Comparison of ENCODE assay signal across 15 cellular contexts in the genomic region with DNA sequence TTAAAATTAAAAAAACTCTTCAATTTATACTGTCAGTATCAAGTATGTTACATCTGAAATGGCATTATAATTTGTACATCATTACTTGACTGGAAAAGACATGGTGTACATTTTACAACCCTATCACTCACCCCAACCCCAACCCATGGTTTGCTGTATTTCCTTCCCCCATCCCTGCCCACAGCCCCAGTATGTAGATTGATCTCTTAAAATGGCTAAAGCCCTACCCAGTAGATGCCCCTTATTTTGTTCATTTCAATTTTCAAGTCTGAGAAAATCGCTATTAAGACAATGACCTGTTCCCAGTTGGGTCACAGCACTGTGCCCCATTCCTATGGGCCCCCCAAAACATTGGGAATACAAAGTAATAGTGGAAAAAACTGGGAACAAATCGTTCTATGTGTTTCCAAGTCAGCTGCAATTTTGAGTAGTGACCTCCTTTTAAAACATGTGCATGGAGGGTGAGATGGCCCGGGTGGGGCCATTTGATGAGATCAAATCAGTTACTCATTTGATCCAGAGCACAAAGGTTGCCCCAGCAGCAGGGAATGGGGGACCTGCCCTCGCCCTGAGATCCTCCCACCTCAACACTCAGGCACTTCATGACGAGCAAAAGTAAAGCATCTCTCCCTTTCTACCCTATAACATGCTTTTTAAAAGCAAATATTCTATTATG. TPM values are rescaled to one million over a fixed set of nuclear protein-coding genes. Genes with fewer than 3 reads are reported as not detected.
DNase-seq lines count a peak whose midpoint lies in the region; ATAC-seq and TF ChIP-seq lines count a peak whose summit lies in the region.
"Had no signal": no experiment of that assay in that cellular context is flagged by ENCODE, and none has a peak within 500 bp of the region (broad histone marks: within the 10 kb centered on the region; RNA-seq: fewer than 3 reads in every experiment).

No MANE protein-coding gene starts in this region.

- peaks cover 85% of the 10 kb centered on the region for H3K4me1 Mint-ChIP-seq in GM23338
- peaks cover 90% of the 10 kb centered on the region for H3K4me1 Mint-ChIP-seq in activated CD4-positive, alpha-beta memory T cell treated with anti-CD3 and anti-CD28 coated beads, Interleukin-2, amount 10 ng/mL, durations not matched to agents 7 days and 5 days

- DNase-seq in GM23338 (ENCODE audit: low spot score): no peak
- no peak for DNase-seq in activated CD4-positive, alpha-beta memory T cell treated with anti-CD3 and anti-CD28 coated beads, Interleukin-2, amount 10 ng/mL, durations not matched to agents 7 days and 5 days
- peak in 1 of 3 donors; percentile 50 for DNase-seq in mucosa of descending colon
- no peak for DNase-seq in NCI-H1417 (lab: John Stamatoyannopoulos, UW)
- DNase-seq in left lung: no peak
- no peak for DNase-seq in body of pancreas
- no peak for DNase-seq in NCI-H1436 (lab: John Stamatoyannopoulos, UW)
- DNase-seq: activated CD4-positive, alpha-beta T cell treated with anti-CD3 and anti-CD28 coated beads for 1 hour; activated naive CD4-positive, alpha-beta T cell treated with anti-CD3 and anti-CD28 coated beads, Interleukin-2, amount 10 ng/mL, durations not matched to agents 7 days and 5 days; BE2C; NCI-H1694 treated with DMSO at 0.1 percent for 48 hours; NCI-H774 had no signal

- H2AFZ ChIP-seq in GM23338: no peak overlapping the region

- no peaks in the 10 kb centered on the region for H3K9me2 ChIP-seq in GM23338 (ENCODE audit: insufficient read depth)

- no peak for TF ChIP-seq CTCF in GM23338 (conservative IDR thresholded peaks at IDR 0.05; ENCODE audit: low read depth in 2 of 2)
- TF ChIP-seq CTCF in mucosa of descending colon (IDR thresholded peaks at IDR 0.05): no peak
- TF ChIP-seq CTCF in left lung (IDR thresholded peaks at IDR 0.05): no peak
- TF ChIP-seq CTCF in body of pancreas (IDR thresholded peaks at IDR 0.05): no peak

- peak overlapping the region; percentile 83 for H3K4me2 ChIP-seq in BLaER1
- peak overlapping the region; percentile 41 for H3K4me2 ChIP-seq in GM23338

- H3K27ac Mint-ChIP-seq in GM23338: peak overlapping the region; percentile 68
- H3K27ac Mint-ChIP-seq in activated CD4-positive, alpha-beta memory T cell treated with anti-CD3 and anti-CD28 coated beads, Interleukin-2, amount 10 ng/mL, durations not matched to agents 7 days and 5 days: peak overlapping the region; percentile 34

- ATAC-seq in GM23338 (peak; percentile 10; the same call in 2 of the 3 replicates), mucosa of descending colon (peak; percentile 14), left lung (no peak), body of pancreas (no peak)
- ATAC-seq: esophagus mucosa, HepG2 had no signal

- H3K9ac ChIP-seq in BLaER1: no peak overlapping the region

- POLR2A ChIA-PET in activated CD4-positive, alpha-beta memory T cell treated with anti-CD3 and anti-CD28 coated beads, Interleukin-2, amount 10 ng/mL, durations not matched to agents 7 days and 5 days (lab: Charles Lee): interaction anchor here (0.7 to 1.5 kb wide), 5 partner anchors 8 to 967 kb away, joined by 3 to 7 read pairs (median 4); partner anchors contain the start of gene EZR

- peaks cover 93% of the 10 kb centered on the region for H4K20me1 ChIP-seq in BLaER1
- peaks cover 76% of the 10 kb centered on the region for H4K20me1 ChIP-seq in GM23338 (replicated peaks; ENCODE audit: insufficient read depth)

- CTCF ChIA-PET in activated CD4-positive, alpha-beta memory T cell treated with anti-CD3 and anti-CD28 coated beads, Interleukin-2, amount 10 ng/mL, durations not matched to agents 7 days and 5 days (lab: Charles Lee): no interaction called here

- H3K27ac ChIP-seq in BLaER1: peak overlapping the region; percentile 29; the same call in 1 of the 2 replicates
- peak overlapping the region; percentile 60 for H3K27ac ChIP-seq in GM23338 (ENCODE audit: low read depth)
- no peak overlapping the region for H3K27ac ChIP-seq in left lung
- H3K27ac ChIP-seq in body of pancreas: no peak overlapping the region

- H3F3A ChIP-seq in GM23338 (replicated peaks; ENCODE audit: low read depth): 0 out of 2 replicates have a peak, but pooled peaks cover 10% of the 10 kb centered on the region

- H3K4me3 ChIP-seq in BLaER1: no peak overlapping the region
- H3K4me3 ChIP-seq in GM23338: no peak overlapping the region
- no peak overlapping the region for H3K4me3 ChIP-seq in mucosa of descending colon
- no peak overlapping the region for H3K4me3 ChIP-seq in left lung
- H3K4me3 ChIP-seq in body of pancreas: no peak overlapping the region

- peaks cover 21% of the 10 kb centered on the region for H3K36me3 ChIP-seq in BLaER1
- H3K36me3 ChIP-seq in GM23338 (ENCODE audit: insufficient read depth): no peaks in the 10 kb centered on the region
- H3K36me3 ChIP-seq in mucosa of descending colon (ENCODE audit: low read depth): no peaks in the 10 kb centered on the region
- H3K36me3 ChIP-seq in left lung: peaks cover 0 to 19% of the 10 kb centered on the region in 2 donors
- no peaks in the 10 kb centered on the region for H3K36me3 ChIP-seq in body of pancreas (replicated peaks in 1 of 2; ENCODE audit: insufficient read depth in 1 of 2, low read depth in 2 of 2)

- peaks cover 99% of the 10 kb centered on the region for H3K79me2 ChIP-seq in GM23338 (replicated peaks; ENCODE audit: insufficient read depth)

- H3K9me3 ChIP-seq in BLaER1 (no peaks in the 10 kb centered on the region), mucosa of descending colon (no peaks in the 10 kb centered on the region), left lung (no peaks in the 10 kb centered on the region), body of pancreas (no peaks in the 10 kb centered on the region)
- H3K9me3 ChIP-seq: BE2C had no signal

- no peaks in the 10 kb centered on the region for H3K9me3 Mint-ChIP-seq in GM23338
- H3K9me3 Mint-ChIP-seq in activated CD4-positive, alpha-beta memory T cell treated with anti-CD3 and anti-CD28 coated beads, Interleukin-2, amount 10 ng/mL, durations not matched to agents 7 days and 5 days: no peaks in the 10 kb centered on the region
- H3K9me3 Mint-ChIP-seq: activated naive CD4-positive, alpha-beta T cell treated with anti-CD3 and anti-CD28 coated beads, Interleukin-2, amount 10 ng/mL, durations not matched to agents 7 days and 5 days had no signal

- intact Hi-C loops in mucosa of descending colon (cut with DNase I, micrococcal nuclease): no loop called here
- intact Hi-C loops in left lung (cut with DNase I): no loop called here
- intact Hi-C loops in body of pancreas (cut with DNase I): no loop called here

- peaks cover 96% of the 10 kb centered on the region for H3K4me1 ChIP-seq in BLaER1
- peaks cover 88% of the 10 kb centered on the region for H3K4me1 ChIP-seq in GM23338 (ENCODE audit: insufficient read depth)
- peaks cover 84% of the 10 kb centered on the region for H3K4me1 ChIP-seq in mucosa of descending colon (ENCODE audit: low read depth)
- peaks cover 32 to 76% of the 10 kb centered on the region in 2 donors for H3K4me1 ChIP-seq in left lung
- H3K4me1 ChIP-seq in body of pancreas: peaks cover 85% of the 10 kb centered on the region

- H3K36me3 Mint-ChIP-seq in GM23338 (ENCODE audit: low read depth): peaks cover 38% of the 10 kb centered on the region; the same call in 2 of the 3 replicates
- H3K36me3 Mint-ChIP-seq in activated CD4-positive, alpha-beta memory T cell treated with anti-CD3 and anti-CD28 coated beads, Interleukin-2, amount 10 ng/mL, durations not matched to agents 7 days and 5 days (ENCODE audit: low read depth): peaks cover 79% of the 10 kb centered on the region

- TF ChIP-seq POLR2A in body of pancreas (IDR thresholded peaks at IDR 0.05): no peak

- peaks cover 9% of the 10 kb centered on the region for H3K27me3 Mint-ChIP-seq in GM23338 (ENCODE audit: insufficient read depth, low read depth, poor library complexity)
- H3K27me3 Mint-ChIP-seq in activated CD4-positive, alpha-beta memory T cell treated with anti-CD3 and anti-CD28 coated beads, Interleukin-2, amount 10 ng/mL, durations not matched to agents 7 days and 5 days: no peaks in the 10 kb centered on the region
- H3K27me3 Mint-ChIP-seq: activated naive CD4-positive, alpha-beta T cell treated with anti-CD3 and anti-CD28 coated beads, Interleukin-2, amount 10 ng/mL, durations not matched to agents 7 days and 5 days had no signal

- WGBS in body of pancreas, 2 donors: 85 to 92% methylated on average over 5 of the region's 5 CpGs

- H3K4me3 Mint-ChIP-seq in GM23338: peak overlapping the region; percentile 28; the same call in 2 of the 3 replicates
- H3K4me3 Mint-ChIP-seq in activated CD4-positive, alpha-beta memory T cell treated with anti-CD3 and anti-CD28 coated beads, Interleukin-2, amount 10 ng/mL, durations not matched to agents 7 days and 5 days: no peak overlapping the region
- H3K4me3 Mint-ChIP-seq: activated naive CD4-positive, alpha-beta T cell treated with anti-CD3 and anti-CD28 coated beads, Interleukin-2, amount 10 ng/mL, durations not matched to agents 7 days and 5 days had no signal

- H3K27me3 ChIP-seq in BLaER1 (no peaks in the 10 kb centered on the region), GM23338 (ENCODE audit: insufficient read depth) (no peaks in the 10 kb centered on the region), left lung (no peaks in the 10 kb centered on the region), body of pancreas (no peaks in the 10 kb centered on the region)
- H3K27me3 ChIP-seq: BE2C had no signal

TF ChIP-seq in GM23338, 12 proteins besides CTCF, POLR2A, EP300 and RAD21:
- no peak for TF ChIP-seq STAT1 (IDR thresholded peaks at IDR 0.05; ENCODE audit: unreplicated experiment)
- no peak for TF ChIP-seq EZH2phosphoT487 (IDR thresholded peaks at IDR 0.05; ENCODE audit: unreplicated experiment)

RNA-seq across cellular contexts. Expression of gene EZR, which starts 13.3 kb away (rescaled TPM):
- total RNA-seq in GM23338 (2014; rRNA removed; shearing (Covaris generic)): 208 and 209 TPM in 2 replicates
- polyA plus RNA-seq in GM23338 (2016; fragmentation: Nextera tagmentation; extraction: Ambion mirVana): 188 and 199 TPM in 2 replicates
- 100 to 1,000 TPM; 225 to 228 TPM for total RNA-seq in activated CD4-positive, alpha-beta memory T cell treated with anti-CD3 and anti-CD28 coated beads, Interleukin-2, amount 10 ng/mL, durations not matched to agents 7 days and 5 days
- total RNA-seq in mucosa of descending colon (100 to 1,000 TPM; 220 to 421 (median 334) TPM), left lung (100 to 1,000 TPM; 315 to 328 TPM), body of pancreas (100 to 1,000 TPM in 1 of 2 donors, 10 to 100 TPM in 1; 76.8 to 103 TPM)

Comparison
In these comparisons a context has a peak if more than half of its experiments do, and no peak if none do; other contexts are left out.
1. H3K27ac ChIP-seq: peak in BLaER1 (single experiment) and GM23338 (single experiment); none in left lung (0 of 2) and body of pancreas (0 of 4).
2. ATAC-seq: peak in GM23338 (single experiment) and mucosa of descending colon (single experiment); none in left lung (single experiment) and body of pancreas (single experiment).